ENCODE assay signal across 22 cellular contexts in genomic region chr17:32268734-32269288, GRCh38. TPM values are rescaled to one million over a fixed set of nuclear protein-coding genes. Genes with fewer than 3 reads are reported as not detected.
A peak's percentile ranks its signal among the peaks of the same experiment; 100 is the strongest.
DNase-seq lines count a peak whose midpoint lies in the region; ATAC-seq and TF ChIP-seq lines count a peak whose summit lies in the region.
"Had no signal": no experiment of that assay in that cellular context is flagged by ENCODE, and none has a peak within 500 bp of the region (broad histone marks: within the 10 kb centered on the region; RNA-seq: fewer than 3 reads in every experiment).

No MANE protein-coding gene starts in this region.

- peaks cover 50% of the 10 kb centered on the region for H3K4me1 Mint-ChIP-seq in glutamatergic neuron (ENCODE audit: low read depth, unreplicated experiment)

- no peaks in the 10 kb centered on the region for H3K27me3 ChIP-seq in right atrium auricular region

- H3K9me3 ChIP-seq in right atrium auricular region, result no peaks in the 10 kb centered on the region

- DNase-seq in right atrium auricular region (ENCODE audit: low spot score) (no peak), Right ventricle myocardium superior (no peak), M059J (ENCODE audit: low read depth) (peak; percentile 32), glutamatergic neuron (no peak), SHP77 (lab: John Stamatoyannopoulos, UW) (no peak), SIG-M5 treated with dmso at 0.1 percent for 504 hours (lab: John Stamatoyannopoulos, UW; ENCODE audit: unreplicated experiment) (no peak), globus pallidus (ENCODE audit: low spot score) (no peak)
- DNase-seq: 8988T, COR-L47, DMS153, GOT3, HFFc6, NCI-H1436, NCI-H1930, NCI-H345, NCI-H524 treated with DMSO at 0.1 percent for 48 hours, PC-3 had no signal

- H3K27me3 Mint-ChIP-seq in glutamatergic neuron (ENCODE audit: unreplicated experiment), result peaks cover 16% of the 10 kb centered on the region

- peaks cover 5% of the 10 kb centered on the region for H3K36me3 Mint-ChIP-seq in glutamatergic neuron (ENCODE audit: unreplicated experiment)

- ATAC-seq in Right ventricle myocardium superior (ENCODE audit: poor library complexity), result no peak
- no peak for ATAC-seq in HG03571 (IDR thresholded peaks at IDR 0.05; ENCODE audit: unreplicated experiment)
- ATAC-seq: HepG2, PC-3 had no signal

- no peak overlapping the region for H3K4me3 ChIP-seq in right atrium auricular region

- peak overlapping the region; percentile 97 for H3K4me3 Mint-ChIP-seq in glutamatergic neuron (ENCODE audit: unreplicated experiment)
- H3K4me3 Mint-ChIP-seq: HFFc6 had no signal

- H3K9me3 Mint-ChIP-seq in glutamatergic neuron (ENCODE audit: unreplicated experiment), result peaks cover 31% of the 10 kb centered on the region
- H3K9me3 Mint-ChIP-seq: HFFc6 had no signal

- H3K27ac Mint-ChIP-seq in glutamatergic neuron (ENCODE audit: unreplicated experiment), result peak overlapping the region; percentile 96
- H3K27ac Mint-ChIP-seq: B cell, HFFc6 had no signal

- H3K4me1 ChIP-seq in right atrium auricular region, result peaks cover 0 to 49% of the 10 kb centered on the region in 2 donors

- intact Hi-C loops in Right ventricle myocardium superior (cut with DNase I), result no loop called here

- H3K36me3 ChIP-seq in right atrium auricular region, result no peaks in the 10 kb centered on the region

- H3K27ac ChIP-seq in right atrium auricular region, result peak overlapping the region; percentile 43 to 78
- H3K27ac ChIP-seq: RWPE1 had no signal

- TF ChIP-seq CTCF in right atrium auricular region (IDR thresholded peaks at IDR 0.05), result no peak
- TF ChIP-seq CTCF in glutamatergic neuron (IDR thresholded peaks at IDR 0.05; ENCODE audit: partially characterized antibody, unreplicated experiment), result no peak

RNA-seq across cellular contexts. Expression of gene RHBDL3, which starts 3.2 kb away (rescaled TPM):
- 10 to 100 TPM; 18.0 to 19.2 TPM for total RNA-seq in right atrium auricular region
- 1.7 TPM for total RNA-seq in Right ventricle myocardium superior
- 0.02 and 0.30 TPM in 2 replicates for total RNA-seq in M059J (2014; rRNA removed; shearing (Covaris generic))
- total RNA-seq in glutamatergic neuron (ENCODE audit: unreplicated experiment), result 124 TPM
- total RNA-seq: B cell, MCF 10A, PC-3 had no signal
